ENCODE assay signal across 20 cellular contexts in genomic region chr22:23062616-23063538, GRCh38. TPM values are rescaled to one million over a fixed set of nuclear protein-coding genes. Genes with fewer than 3 reads are reported as not detected.
DNase-seq lines count a peak whose midpoint lies in the region; ATAC-seq and TF ChIP-seq lines count a peak whose summit lies in the region.
"Had no signal": no experiment of that assay in that cellular context is flagged by ENCODE, and none has a peak within 500 bp of the region (broad histone marks: within the 10 kb centered on the region; RNA-seq: fewer than 3 reads in every experiment).

No MANE protein-coding gene starts in this region.

- 91 to 93% methylated on average over 12 of the region's 12 CpGs for WGBS in heart right ventricle, 2 donors
- 94% methylated on average over 12 of the region's 12 CpGs for WGBS in prostate gland

- H3K9me3 ChIP-seq in heart right ventricle (no peaks in the 10 kb centered on the region), neural progenitor cell (ENCODE audit: low read depth) (no peaks in the 10 kb centered on the region), prostate gland (no peaks in the 10 kb centered on the region)
- H3K9me3 ChIP-seq: left ventricle myocardium inferior, MG63 had no signal

- H3K36me3 Mint-ChIP-seq in neural progenitor cell = no peaks in the 10 kb centered on the region
- H3K36me3 Mint-ChIP-seq: CD8-positive, alpha-beta T cell; natural killer cell treated with Interleukin-12 subunit alpha and Interleukin-12 subunit beta and Interleukin-15 and Interleukin-18, amount 100 ng/mL, for 72 hours had no signal

- no peaks in the 10 kb centered on the region for H3K27me3 ChIP-seq in heart right ventricle
- H3K27me3 ChIP-seq in neural progenitor cell = peaks cover 6% of the 10 kb centered on the region
- no peaks in the 10 kb centered on the region for H3K27me3 ChIP-seq in prostate gland (replicated peaks; ENCODE audit: insufficient read depth)
- H3K27me3 ChIP-seq: MG63 had no signal

- ATAC-seq in heart right ventricle (no peak), Right ventricle myocardium superior (ENCODE audit: poor library complexity) (no peak)
- ATAC-seq: CD8-positive, alpha-beta T cell; natural killer cell treated with Interleukin-12 subunit alpha and Interleukin-12 subunit beta and Interleukin-15 and Interleukin-18, amount 100 ng/mL, for 72 hours had no signal

- TF ChIP-seq CTCF in heart right ventricle (IDR thresholded peaks at IDR 0.05) = no peak
- TF ChIP-seq CTCF in neural progenitor cell (IDR thresholded peaks at IDR 0.05) = no peak
- no peak for TF ChIP-seq CTCF in prostate gland (IDR thresholded peaks at IDR 0.05)

- no peak overlapping the region for H3K4me2 ChIP-seq in neural progenitor cell

- H3K9ac ChIP-seq in neural progenitor cell = no peak overlapping the region

- intact Hi-C loops in heart right ventricle (cut with DNase I) = loop anchor here in 1 of 10 donors (10.0 kb wide), 1 partner anchor 58 kb away; no protein-coding TSS in a partner anchor
- intact Hi-C loops in Right ventricle myocardium superior (cut with DNase I) = no loop called here
- intact Hi-C loops in prostate gland (cut with DNase I) = no loop called here

- peak overlapping the region; percentile 82 for H3K27ac Mint-ChIP-seq in neural progenitor cell
- H3K27ac Mint-ChIP-seq: CD8-positive, alpha-beta T cell; HFFc6; natural killer cell treated with Interleukin-12 subunit alpha and Interleukin-12 subunit beta and Interleukin-15 and Interleukin-18, amount 100 ng/mL, for 72 hours; progenitor cell of endocrine pancreas had no signal

- no peaks in the 10 kb centered on the region for H3F3A ChIP-seq in neural progenitor cell (ENCODE audit: low read depth)

- H3K79me2 ChIP-seq in neural progenitor cell (ENCODE audit: low read depth) = no peaks in the 10 kb centered on the region

- no peaks in the 10 kb centered on the region for H3K9me3 Mint-ChIP-seq in neural progenitor cell
- H3K9me3 Mint-ChIP-seq: CD8-positive, alpha-beta T cell; HFFc6; natural killer cell treated with Interleukin-12 subunit alpha and Interleukin-12 subunit beta and Interleukin-15 and Interleukin-18, amount 100 ng/mL, for 72 hours had no signal

- no peaks in the 10 kb centered on the region for H3K36me3 ChIP-seq in heart right ventricle
- no peaks in the 10 kb centered on the region for H3K36me3 ChIP-seq in neural progenitor cell
- H3K36me3 ChIP-seq in prostate gland = no peaks in the 10 kb centered on the region
- H3K36me3 ChIP-seq: left ventricle myocardium inferior, MG63 had no signal

- H2AFZ ChIP-seq in neural progenitor cell (replicated peaks) = no peak overlapping the region

- H3K4me1 Mint-ChIP-seq in neural progenitor cell = peaks cover 3% of the 10 kb centered on the region

- no peak overlapping the region for H3K4me3 ChIP-seq in heart right ventricle
- no peak overlapping the region for H3K4me3 ChIP-seq in neural progenitor cell
- no peak overlapping the region for H3K4me3 ChIP-seq in prostate gland
- H3K4me3 ChIP-seq: left ventricle myocardium inferior, MG63 had no signal

- H3K27ac ChIP-seq in heart right ventricle = no peak overlapping the region
- H3K27ac ChIP-seq in neural progenitor cell = no peak overlapping the region
- H3K27ac ChIP-seq in prostate gland = no peak overlapping the region
- H3K27ac ChIP-seq: left ventricle myocardium inferior, RWPE1 had no signal

- H3K4me3 Mint-ChIP-seq in neural progenitor cell = no peak overlapping the region
- H3K4me3 Mint-ChIP-seq: CD8-positive, alpha-beta T cell; HFFc6; natural killer cell treated with Interleukin-12 subunit alpha and Interleukin-12 subunit beta and Interleukin-15 and Interleukin-18, amount 100 ng/mL, for 72 hours had no signal

- no peaks in the 10 kb centered on the region for H4K20me1 ChIP-seq in neural progenitor cell (ENCODE audit: low read depth)

- H3K4me1 ChIP-seq in heart right ventricle (peaks cover 0 to 10% (median 3%) of the 10 kb centered on the region in 9 donors), neural progenitor cell (peaks cover 8% of the 10 kb centered on the region), prostate gland (replicated peaks) (no peaks in the 10 kb centered on the region)

- TF ChIP-seq POLR2A in prostate gland (IDR thresholded peaks at IDR 0.05) = no peak

- peak; percentile 1 to 2 for DNase-seq in heart right ventricle
- DNase-seq in Right ventricle myocardium superior = no peak
- DNase-seq in activated CD8-positive, alpha-beta memory T cell treated with anti-CD3 and anti-CD28 coated beads, Interleukin-2, amount 50 U/mL, for 48 hours = peak; percentile 35
- no peak for DNase-seq in neural progenitor cell (ENCODE audit: low spot score)
- no peak for DNase-seq in prostate gland (ENCODE audit: low spot score)
- DNase-seq in T-helper 1 cell = no peak
- no peak for DNase-seq in activated naive CD4-positive, alpha-beta T cell treated with Interleukin-2 at 50 U/mL for 16 hours
- DNase-seq: anterior cingulate cortex, caudate nucleus, GF-D8, HFFc6, left ventricle myocardium inferior, MG63, NCI-H1436, NCI-H526, T1000 had no signal

- H3K27me3 Mint-ChIP-seq in neural progenitor cell (ENCODE audit: insufficient read depth, low read depth) = peaks cover 14% of the 10 kb centered on the region
- H3K27me3 Mint-ChIP-seq: natural killer cell treated with Interleukin-12 subunit alpha and Interleukin-12 subunit beta and Interleukin-15 and Interleukin-18, amount 100 ng/mL, for 72 hours had no signal

RNA-seq across cellular contexts. Expression of gene GNAZ, which starts 7.4 kb away (rescaled TPM):
- total RNA-seq in heart right ventricle (1 to 10 TPM; 1.5 to 4.2 (median 2.6) TPM), Right ventricle myocardium superior (3.1 TPM), neural progenitor cell (ENCODE audit: low replicate concordance) (16.5 and 31.3 TPM in 2 replicates), prostate gland (10 to 100 TPM in 1 of 2 donors, 1 to 10 TPM in 1; 5.7 to 22.6 TPM)
- polyA plus RNA-seq in heart right ventricle = 1 to 10 TPM; 1.3 to 2.1 TPM
- total RNA-seq: CD8-positive, alpha-beta T cell had no signal

Comparison
In these comparisons a context has a peak if more than half of its experiments do, and no peak if none do; other contexts are left out.
1. DNase-seq: peak in heart right ventricle (2 of 2) and activated CD8-positive, alpha-beta memory T cell treated with anti-CD3 and anti-CD28 coated beads, Interleukin-2, amount 50 U/mL, for 48 hours (single experiment); none in Right ventricle myocardium superior (single experiment), neural progenitor cell (single experiment), prostate gland (single experiment), T-helper 1 cell (0 of 5) and activated naive CD4-positive, alpha-beta T cell treated with Interleukin-2 at 50 U/mL for 16 hours (single experiment).